In the genomic region with DNA sequence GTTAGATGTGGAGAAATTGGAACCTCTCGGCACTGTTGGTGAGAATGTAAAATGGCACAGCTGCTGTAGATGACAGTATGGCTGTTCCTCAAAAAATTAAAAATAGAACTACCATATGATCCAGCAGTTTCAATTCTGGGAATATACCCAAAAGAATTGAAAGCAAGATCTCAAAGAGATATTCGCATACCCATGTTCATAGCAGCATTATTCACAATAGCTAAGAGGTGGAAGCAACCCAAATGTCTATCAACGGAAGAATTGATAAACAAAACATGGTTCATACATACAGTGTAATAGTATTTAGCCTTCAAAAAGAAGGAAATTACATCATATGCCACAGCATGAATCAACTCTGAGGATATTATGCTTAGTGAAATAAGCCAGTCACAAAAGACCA, we compare ENCODE assay signal across 27 cellular contexts.
"Had no signal": no experiment of that assay in that cellular context is flagged by ENCODE, and none has a peak within 500 bp of the region (broad histone marks: within the 10 kb centered on the region; RNA-seq: fewer than 3 reads in every experiment).

No MANE protein-coding gene starts in this region.

- DNase-seq: activated B cell treated with CpG ODN at 0.5 μM for 24 hours; activated CD4-positive, alpha-beta T cell treated with anti-CD3 and anti-CD28 coated beads for 48 hours; activated CD4-positive, alpha-beta T cell treated with anti-CD3 and anti-CD28 coated beads, Interleukin-2, amount 50 U/mL, for 1 hour; activated CD4-positive, alpha-beta T cell treated with anti-CD3 and anti-CD28 coated beads, Interleukin-2, amount 50 U/mL, for 48 hours; activated CD8-positive, alpha-beta memory T cell treated with anti-CD3 and anti-CD28 coated beads for 24 hours; activated CD8-positive, alpha-beta T cell treated with anti-CD3 and anti-CD28 coated beads for 36 hours; activated gamma-delta T cell; activated naive CD4-positive, alpha-beta T cell; activated naive CD4-positive, alpha-beta T cell treated with anti-CD3 and anti-CD28 coated beads, Interleukin-2, amount 10 ng/mL, durations not matched to agents 7 days and 5 days; activated naive CD8-positive, alpha-beta T cell treated with anti-CD3 and anti-CD28 coated beads, Interleukin-2, amount 10 ng/mL, durations not matched to agents 7 days and 5 days; activated T-cell treated with anti-CD3 and anti-CD28 coated beads, Interleukin-2, amount 50 U/mL, for 1 hour; activated T-cell treated with anti-CD3 and anti-CD28 coated beads, Interleukin-2, amount 50 U/mL, for 72 hours; brain microvascular endothelial cell; caudate nucleus; colonic mucosa; effector CD8-positive, alpha-beta T cell; esophagus squamous epithelium; foreskin melanocyte; heart right ventricle; T-helper 1 cell; T-helper 17 cell; T1000; WERI-Rb-1 had no signal

- ATAC-seq: activated CD4-positive, CD25-positive, alpha-beta regulatory T cell treated with anti-CD3 and anti-CD28 coated beads, Interleukin-2, amount 50 U/mL, for 24 hours; activated CD8-positive, alpha-beta T cell treated with anti-CD3 and anti-CD28 coated beads for 36 hours; activated naive CD4-positive, alpha-beta T cell treated with anti-CD3 and anti-CD28 coated beads, Interleukin-2, amount 50 U/mL, for 72 hours; activated T-cell treated with anti-CD3 and anti-CD28 coated beads, Interleukin-2, amount 50 U/mL, for 72 hours; gastroesophageal sphincter; heart right ventricle; T-helper 17 cell had no signal

- H3K4me3 ChIP-seq: ascending aorta, colonic mucosa, esophagus squamous epithelium, gastroesophageal sphincter, heart right ventricle had no signal
